In the genomic region with DNA sequence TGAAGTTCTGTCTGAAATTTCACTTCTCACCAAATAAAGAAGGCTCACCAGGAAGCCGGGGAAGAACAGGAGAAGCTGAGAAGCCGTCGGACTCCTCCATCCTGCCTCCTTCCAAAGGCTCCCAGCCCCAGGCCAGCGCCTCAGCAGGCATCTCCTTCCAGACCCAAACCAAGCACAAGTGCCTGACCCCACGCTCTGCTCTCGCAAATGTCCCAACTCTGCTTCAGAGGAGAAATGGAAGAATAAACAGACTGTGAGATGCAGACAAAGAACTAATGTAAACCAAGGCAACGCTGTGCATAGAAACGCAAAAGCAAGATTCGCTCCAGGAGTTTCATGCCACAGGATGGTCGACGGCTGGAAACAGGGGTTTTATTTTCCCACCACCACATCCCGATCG, we compare ENCODE assay signal across 29 cellular contexts.
"Had no signal": no experiment of that assay in that cellular context is flagged by ENCODE, and none has a peak within 500 bp of the region (broad histone marks: within the 10 kb centered on the region; RNA-seq: fewer than 3 reads in every experiment).

No MANE protein-coding gene starts in this region.

- DNase-seq: naive thymus-derived CD8-positive, alpha-beta T cell; nephron progenitor cell; nucleus accumbens; ovary; psoas muscle; right cardiac atrium; right lobe of liver; sigmoid colon; small intestine; stimulated activated CD4-positive, alpha-beta T cell treated with anti-CD3 and anti-CD28 coated beads, Interleukin-15, amount 100 ng/mL, for 24 hours; stimulated activated CD4-positive, alpha-beta T cell treated with anti-CD3 and anti-CD28 coated beads, Interleukin-2, amount 100 ng/mL, for 24 hours; stimulated activated CD4-positive, alpha-beta T cell treated with anti-CD3 and anti-CD28 coated beads, Interleukin-2, amount 100 ng/mL, for 48 hours; stimulated activated CD4-positive, alpha-beta T cell treated with anti-CD3 and anti-CD28 coated beads, Interleukin-4, amount 100 ng/mL, for 24 hours; stimulated activated naive B cell treated with anti-CD40 and anti-IgM and Interleukin-4, amounts not matched to agents 10 μg/mL and 1 μg/mL and 100 μg/mL, for 72 hours; stimulated activated naive CD4-positive, alpha-beta T cell treated with Interleukin-2 at 50 U/mL for 16 hours; stomach; thyroid gland; trophoblast cell; upper lobe of left lung had no signal

- H2AFZ ChIP-seq: parathyroid adenoma had no signal

- H3K4me1 Mint-ChIP-seq: neural crest cell had no signal

- H3K4me1 ChIP-seq: parathyroid adenoma, psoas muscle, right lobe of liver, sigmoid colon, thyroid gland, tibial nerve, upper lobe of left lung, vagina had no signal

- H3K27ac ChIP-seq: neutrophil, ovary, parathyroid adenoma, psoas muscle, right lobe of liver, sigmoid colon, stomach, thoracic aorta, thyroid gland, tibial nerve, upper lobe of left lung, vagina had no signal

- H3K4me3 ChIP-seq: ovary, psoas muscle, right lobe of liver, sigmoid colon, stomach, thoracic aorta, thyroid gland, tibial nerve, upper lobe of left lung, vagina had no signal

- H3K9me3 Mint-ChIP-seq: natural killer cell treated with Interleukin-12 subunit alpha and Interleukin-12 subunit beta and Interleukin-15 and Interleukin-18, amount 100 ng/mL, for 72 hours; nephron progenitor cell; stimulated activated effector memory CD8-positive, alpha-beta T cell treated with anti-CD3 and anti-CD28 coated beads, Interleukin-12 subunit alpha, Interleukin-12 subunit beta, amount 100 ng/mL, for 72 hours had no signal

- H3K4me3 Mint-ChIP-seq: naive thymus-derived CD8-positive, alpha-beta T cell; natural killer cell treated with Interleukin-12 subunit alpha and Interleukin-12 subunit beta and Interleukin-15 and Interleukin-18, amount 100 ng/mL, for 72 hours; nephron progenitor cell; neural crest cell; stimulated activated effector memory CD8-positive, alpha-beta T cell treated with anti-CD3 and anti-CD28 coated beads, Interleukin-12 subunit alpha, Interleukin-12 subunit beta, amount 100 ng/mL, for 72 hours; stimulated activated naive B cell treated with anti-CD40 and anti-IgM and Interleukin-4, amounts not matched to agents 10 μg/mL and 1 μg/mL and 100 μg/mL, for 72 hours; stimulated activated naive CD8-positive, alpha-beta T cell treated with anti-CD3 and anti-CD28 coated beads, Interleukin-15, Interleukin-2, amounts not matched to agents 100 ng/mL and 50 ng/mL, for 24 hours had no signal

- H3K9me3 ChIP-seq: neutrophil, ovary, psoas muscle, right lobe of liver, sigmoid colon, stomach, thoracic aorta, thyroid gland, tibial nerve, upper lobe of left lung, vagina had no signal

- H3K27ac Mint-ChIP-seq: naive thymus-derived CD8-positive, alpha-beta T cell; natural killer cell treated with Interleukin-12 subunit alpha and Interleukin-12 subunit beta and Interleukin-15 and Interleukin-18, amount 100 ng/mL, for 72 hours; nephron progenitor cell; progenitor cell of endocrine pancreas; stimulated activated effector memory CD8-positive, alpha-beta T cell treated with anti-CD3 and anti-CD28 coated beads, Interleukin-12 subunit alpha, Interleukin-12 subunit beta, amount 100 ng/mL, for 72 hours; stimulated activated naive B cell treated with anti-CD40 and anti-IgM and Interleukin-4, amounts not matched to agents 10 μg/mL and 1 μg/mL and 100 μg/mL, for 72 hours; stimulated activated naive CD8-positive, alpha-beta T cell treated with anti-CD3 and anti-CD28 coated beads, Interleukin-15, Interleukin-2, amounts not matched to agents 100 ng/mL and 50 ng/mL, for 24 hours had no signal

- ATAC-seq: naive thymus-derived CD8-positive, alpha-beta T cell; natural killer cell treated with Interleukin-12 subunit alpha and Interleukin-12 subunit beta and Interleukin-15 and Interleukin-18, amount 100 ng/mL, for 72 hours; psoas muscle; right cardiac atrium; right lobe of liver; stimulated activated effector memory CD8-positive, alpha-beta T cell treated with anti-CD3 and anti-CD28 coated beads, Interleukin-12 subunit alpha, Interleukin-12 subunit beta, amount 100 ng/mL, for 72 hours; stimulated activated naive B cell treated with anti-CD40 and anti-IgM and Interleukin-4, amounts not matched to agents 10 μg/mL and 1 μg/mL and 100 μg/mL, for 72 hours had no signal

- H3K36me3 Mint-ChIP-seq: natural killer cell treated with Interleukin-12 subunit alpha and Interleukin-12 subunit beta and Interleukin-15 and Interleukin-18, amount 100 ng/mL, for 72 hours; stimulated activated effector memory CD8-positive, alpha-beta T cell treated with anti-CD3 and anti-CD28 coated beads, Interleukin-12 subunit alpha, Interleukin-12 subunit beta, amount 100 ng/mL, for 72 hours; stimulated activated naive B cell treated with anti-CD40 and anti-IgM and Interleukin-4, amounts not matched to agents 10 μg/mL and 1 μg/mL and 100 μg/mL, for 72 hours had no signal

- H3K36me3 ChIP-seq: neutrophil, ovary, right lobe of liver, sigmoid colon, stomach, thoracic aorta, thyroid gland, tibial nerve, upper lobe of left lung, vagina had no signal

- H3K27me3 ChIP-seq: ovary, right lobe of liver, vagina had no signal

- H3K79me2 ChIP-seq: parathyroid adenoma had no signal

- H3K9ac ChIP-seq: parathyroid adenoma had no signal
